25 cellular contexts compared by ENCODE assay signal in the genomic region with DNA sequence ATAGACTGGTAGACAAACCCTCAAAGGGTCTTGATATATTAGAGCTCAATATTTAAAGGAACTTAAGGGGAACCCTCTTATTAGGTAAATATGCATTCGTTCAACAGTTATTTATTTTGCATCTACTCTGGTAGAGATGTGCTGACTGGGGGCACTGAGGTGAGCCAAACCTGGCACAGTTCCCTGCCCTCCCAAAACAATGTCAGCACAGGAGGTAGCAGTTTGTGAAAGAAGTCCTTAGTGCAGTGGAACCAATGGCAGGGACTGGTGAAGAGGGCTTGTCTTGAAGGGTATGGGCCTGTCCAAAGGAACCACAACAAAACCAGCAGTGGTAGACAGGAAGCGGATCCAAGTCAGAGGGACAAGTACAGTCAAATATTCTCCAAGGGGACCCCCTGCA.
"Had no signal": no experiment of that assay in that cellular context is flagged by ENCODE, and none has a peak within 500 bp of the region (broad histone marks: within the 10 kb centered on the region; RNA-seq: fewer than 3 reads in every experiment).

No MANE protein-coding gene starts in this region.

- H3K4me3 ChIP-seq: body of pancreas, colonic mucosa, heart right ventricle, left lung, lung, upper lobe of right lung had no signal

- H3K4me3 Mint-ChIP-seq: activated CD8-positive, alpha-beta T cell treated with anti-CD3 and anti-CD28 coated beads for 36 hours; effector memory CD8-positive, alpha-beta T cell; nephron had no signal

- H3K9me3 Mint-ChIP-seq: activated CD8-positive, alpha-beta T cell treated with anti-CD3 and anti-CD28 coated beads for 36 hours; activated T-helper 2 cell treated with anti-CD3 and anti-CD28 coated beads, Interferon-gamma antibody, Interleukin-2, Interleukin-4, amounts not matched to agents 10 μg/mL and 5 μg/mL and 100 μg/mL, durations not matched to agents 14 hours and 24 hours and 36 hours; nephron had no signal

- H3K36me3 Mint-ChIP-seq: activated naive CD4-positive, alpha-beta T cell treated with anti-CD3 and anti-CD28 coated beads, Interleukin-2, amount 50 U/mL, for 72 hours had no signal

- DNase-seq: activated CD4-positive, alpha-beta T cell treated with anti-CD3 and anti-CD28 coated beads for 1 hour; activated CD4-positive, alpha-beta T cell treated with anti-CD3 and anti-CD28 coated beads, Interleukin-2, amount 50 U/mL, for 1 hour; activated CD8-positive, alpha-beta T cell treated with anti-CD3 and anti-CD28 coated beads for 36 hours; activated naive CD4-positive, alpha-beta T cell; activated T-cell treated with anti-CD3 and anti-CD28 coated beads, Interleukin-2, amount 50 U/mL, for 48 hours; aorta; body of pancreas; colonic mucosa; effector memory CD8-positive, alpha-beta T cell; foreskin keratinocyte; heart right ventricle; kidney glomerular epithelial cell; left lung; posterior cingulate gyrus; right cardiac atrium; stimulated activated CD4-positive, alpha-beta T cell treated with anti-CD3 and anti-CD28 coated beads, Interleukin-2, amount 100 ng/mL, for 48 hours; stimulated activated naive CD8-positive, alpha-beta T cell treated with anti-CD3 and anti-CD28 coated beads, Interleukin-15, Interleukin-2, amounts not matched to agents 100 U/mL and 50 U/mL, for 24 hours; T-helper 2 cell; upper lobe of right lung had no signal

- H3K36me3 ChIP-seq: colonic mucosa, heart right ventricle, left lung, upper lobe of right lung had no signal

- FAIRE-seq: endothelial cell of umbilical vein had no signal

- H3K27ac Mint-ChIP-seq: activated CD8-positive, alpha-beta T cell treated with anti-CD3 and anti-CD28 coated beads for 36 hours; activated naive CD4-positive, alpha-beta T cell treated with anti-CD3 and anti-CD28 coated beads, Interleukin-2, amount 50 U/mL, for 72 hours; activated T-helper 2 cell treated with anti-CD3 and anti-CD28 coated beads, Interferon-gamma antibody, Interleukin-2, Interleukin-4, amounts not matched to agents 10 μg/mL and 5 μg/mL and 100 μg/mL, durations not matched to agents 14 hours and 24 hours and 36 hours; effector memory CD8-positive, alpha-beta T cell; nephron had no signal

- H3K27ac ChIP-seq: body of pancreas, colonic mucosa, foreskin keratinocyte, heart right ventricle, left lung, upper lobe of right lung had no signal

- H3K4me1 ChIP-seq: body of pancreas, colonic mucosa, foreskin keratinocyte, left lung, upper lobe of right lung had no signal

- ATAC-seq: activated CD8-positive, alpha-beta T cell treated with anti-CD3 and anti-CD28 coated beads for 36 hours; activated naive CD4-positive, alpha-beta T cell treated with anti-CD3 and anti-CD28 coated beads, Interleukin-2, amount 50 U/mL, for 72 hours; effector memory CD8-positive, alpha-beta T cell; esophagus mucosa; foreskin keratinocyte; stimulated activated naive CD8-positive, alpha-beta T cell treated with anti-CD3 and anti-CD28 coated beads, Interleukin-15, Interleukin-2, amounts not matched to agents 100 U/mL and 50 U/mL, for 24 hours had no signal

- H3K27me3 ChIP-seq: body of pancreas, colonic mucosa, foreskin keratinocyte had no signal

- H3K4me1 Mint-ChIP-seq: nephron had no signal

- H3K9me3 ChIP-seq: colonic mucosa, upper lobe of right lung had no signal
